ENCODE assay signal across 1 cellular context in genomic region chr1:240309804-240310203, GRCh38.
TF ChIP-seq lines count a peak whose summit lies in the region.

No MANE protein-coding gene starts in this region.

TF ChIP-seq in A549, 52 proteins besides CTCF, POLR2A, EP300 and RAD21 (continued from another document):
- no peak for TF ChIP-seq CBX8 (IDR thresholded peaks at IDR 0.05)
- TF ChIP-seq ZSCAN20 (CRISPR knock-in tag; IDR thresholded peaks at IDR 0.05): no peak
